6 cellular contexts compared by ENCODE assay signal in genomic region chr3:34780294-34780693, GRCh38.
"Had no signal": no experiment of that assay in that cellular context is flagged by ENCODE, and none has a peak within 500 bp of the region (broad histone marks: within the 10 kb centered on the region; RNA-seq: fewer than 3 reads in every experiment).

No MANE protein-coding gene starts in this region.

- ATAC-seq: K562 had no signal

- DNase-seq: GM23248, GOT3, H9, HCEC 1CT, IMR-90 had no signal

- H3K4me3 Mint-ChIP-seq: H9 had no signal

- H3K9ac ChIP-seq: GM23248 had no signal

- H2AFZ ChIP-seq: GM23248 had no signal

- H3K27ac ChIP-seq: GM23248 had no signal

- H3K27ac Mint-ChIP-seq: H9 had no signal

- H3K9me3 Mint-ChIP-seq: H9 had no signal

- H3K4me3 ChIP-seq: GM23248, K562 had no signal
